9 cellular contexts compared by ENCODE assay signal in genomic region chr4:10063544-10064300, GRCh38. TPM values are rescaled to one million over a fixed set of nuclear protein-coding genes. Genes with fewer than 3 reads are reported as not detected.
DNase-seq lines count a peak whose midpoint lies in the region; ATAC-seq, FAIRE-seq and TF ChIP-seq lines count a peak whose summit lies in the region.
"Had no signal": no experiment of that assay in that cellular context is flagged by ENCODE, and none has a peak within 500 bp of the region (broad histone marks: within the 10 kb centered on the region; RNA-seq: fewer than 3 reads in every experiment).

No MANE protein-coding gene starts in this region.

- CTCF ChIA-PET in A549 (lab: Yijun Ruan, JAX): interaction anchor here (1.0 to 2.0 kb wide), 5 partner anchors 32 to 49 kb away, joined by 3 to 6 read pairs (median 3); no protein-coding TSS in a partner anchor

- no peak overlapping the region for H3K4me3 ChIP-seq in A549
- no peak overlapping the region for H3K4me3 ChIP-seq in cardiac muscle cell

- peak; percentile 64 to 66 for TF ChIP-seq RAD21 in A549 (conservative IDR thresholded peaks at IDR 0.05 in 1 of 2, IDR thresholded peaks at IDR 0.05 in 1 of 2)

- H3K4me1 ChIP-seq in A549: no peaks in the 10 kb centered on the region
- no peaks in the 10 kb centered on the region for H3K4me1 ChIP-seq in cardiac muscle cell (ENCODE audit: low read depth)

- TF ChIP-seq CTCF in A549 (IDR thresholded peaks at IDR 0.05): peak; percentile 41; the same call in 2 of the 3 replicates
- peak; percentile 91 for TF ChIP-seq CTCF in cardiac muscle cell (IDR thresholded peaks at IDR 0.05; ENCODE audit: low read depth, low read length)
- TF ChIP-seq CTCF in progenitor cell of endocrine pancreas (IDR thresholded peaks at IDR 0.05; ENCODE audit: unreplicated experiment): peak; percentile 47

- no peaks in the 10 kb centered on the region for H3K9me3 ChIP-seq in A549
- no peaks in the 10 kb centered on the region for H3K9me3 ChIP-seq in cardiac muscle cell (ENCODE audit: low read depth)

- no peak overlapping the region for H3K4me2 ChIP-seq in A549

- no peak overlapping the region for H3K4me3 Mint-ChIP-seq in progenitor cell of endocrine pancreas (ENCODE audit: low read depth)
- H3K4me3 Mint-ChIP-seq: activated naive CD8-positive, alpha-beta T cell had no signal

- TF ChIP-seq POLR2A in A549 (IDR thresholded peaks at IDR 0.05; ENCODE audit: low read length): no peak

- no peaks in the 10 kb centered on the region for H3K9me3 Mint-ChIP-seq in progenitor cell of endocrine pancreas (ENCODE audit: low read depth)

- H3K27ac ChIP-seq in A549 (no peak overlapping the region), cardiac muscle cell (no peak overlapping the region)

- POLR2A ChIA-PET in A549 (lab: Yijun Ruan, JAX): no interaction called here

- no peak for TF ChIP-seq EP300 in A549 (IDR thresholded peaks at IDR 0.05)

- H3K36me3 Mint-ChIP-seq in progenitor cell of endocrine pancreas (ENCODE audit: insufficient read depth): no peaks in the 10 kb centered on the region

- FAIRE-seq in A549 (lab: Jason Lieb, UNC): no peak

- WGBS in A549 (ENCODE audit: missing lambda C conversion rate): 56% methylated on average over 8 of the region's 9 CpGs

- no peaks in the 10 kb centered on the region for H3K27me3 Mint-ChIP-seq in progenitor cell of endocrine pancreas
- H3K27me3 Mint-ChIP-seq: activated naive CD8-positive, alpha-beta T cell had no signal

- H3K36me3 ChIP-seq in cardiac muscle cell: peaks cover 13% of the 10 kb centered on the region

- H3K4me1 Mint-ChIP-seq in progenitor cell of endocrine pancreas (ENCODE audit: low read depth): peaks cover 2% of the 10 kb centered on the region

- DNase-seq in A549 (ENCODE audit: low read depth in 1 of 2, low spot score in 1 of 2) (peak in 1 of 2 experiments; percentile 49), HK-2 (ENCODE audit: unreplicated experiment) (peak; percentile 80), SW480 (ENCODE audit: low spot score) (peak; percentile 8), cardiac muscle cell (ENCODE audit: low read depth in 1 of 2, low spot score in 1 of 2) (peak; percentile 63 to 94), progenitor cell of endocrine pancreas (ENCODE audit: low spot score, unreplicated experiment) (no peak), 8988T (no peak)
- no peak for DNase-seq in activated CD8-positive, alpha-beta memory T cell treated with anti-CD3 and anti-CD28 coated beads for 24 hours

- H3K27ac Mint-ChIP-seq in progenitor cell of endocrine pancreas: no peak overlapping the region

- H3K27me3 ChIP-seq in cardiac muscle cell: no peaks in the 10 kb centered on the region

- peak; percentile 88 to 90 for ATAC-seq in A549
- no peak for ATAC-seq in HG02763 (IDR thresholded peaks at IDR 0.05; ENCODE audit: unreplicated experiment)

TF ChIP-seq in A549, 52 proteins besides CTCF, POLR2A, EP300 and RAD21:
- TF ChIP-seq FOSL2 (IDR thresholded peaks at IDR 0.05) (no peak), FOSL2 (CRISPR knock-in tag; IDR thresholded peaks at IDR 0.05) (peak; percentile 30; the same call in 1 of the 2 replicates), NFE2L2 (conservative IDR thresholded peaks at IDR 0.05; ENCODE audit: low read length) (no peak), SMC3 (IDR thresholded peaks at IDR 0.05) (peak; percentile 53; the same call in 2 of the 3 replicates)

RNA-seq across cellular contexts. Expression of gene SLC2A9, which starts 42.4 kb away (rescaled TPM):
- polyA plus RNA-seq in A549 (2011; rRNA removed) (0.61 and 0.70 TPM in 2 replicates), A549 (2017; fragmentation: RNase III; extraction: RNeasy Plus Mini Kit Qiagen cat#74134 plus additional on column Dnase treatment) (0.62 to 1.0 TPM (median 0.76 TPM) in 3 replicates), cardiac muscle cell (1.1 and 1.3 TPM in 2 replicates)
- 0.20 and 0.29 TPM in 2 replicates for polyA plus RNA-seq in A549 (2012; cell fraction: cytosol; rRNA removed)
- 0.46 and 0.64 TPM in 2 replicates for polyA plus RNA-seq in A549 (2012; cell fraction: nucleus; rRNA removed)
- polyA minus RNA-seq in A549 (2011; rRNA and poly(A)+ RNA removed): 0.54 and 1.7 TPM in 2 replicates
- total RNA-seq in cardiac muscle cell (0.42 and 0.95 TPM in 2 replicates), progenitor cell of endocrine pancreas (3.1 and 3.2 TPM in 2 replicates)

RNA-seq across cellular contexts. Expression of gene WDR1, which starts 52.9 kb away (rescaled TPM):
- 207 and 326 TPM in 2 replicates for polyA plus RNA-seq in A549 (2011; rRNA removed)
- 347 and 391 TPM in 2 replicates for polyA plus RNA-seq in A549 (2012; cell fraction: cytosol; rRNA removed)
- polyA plus RNA-seq in A549 (2012; cell fraction: nucleus; rRNA removed): 453 and 488 TPM in 2 replicates
- polyA plus RNA-seq in A549 (2017; fragmentation: RNase III; extraction: RNeasy Plus Mini Kit Qiagen cat#74134 plus additional on column Dnase treatment): 251 to 278 TPM (median 266 TPM) in 3 replicates
- polyA minus RNA-seq in A549 (2011; rRNA and poly(A)+ RNA removed): 249 and 252 TPM in 2 replicates
- total RNA-seq in cardiac muscle cell: 198 and 258 TPM in 2 replicates
- polyA plus RNA-seq in cardiac muscle cell: 276 and 347 TPM in 2 replicates
- total RNA-seq in progenitor cell of endocrine pancreas: 191 and 200 TPM in 2 replicates

Comparison
In these comparisons a context has a peak if more than half of its experiments do, and no peak if none do; other contexts are left out.
1. DNase-seq: peak in HK-2 (single experiment), SW480 (single experiment) and cardiac muscle cell (2 of 2); none in progenitor cell of endocrine pancreas (single experiment), 8988T (single experiment) and activated CD8-positive, alpha-beta memory T cell treated with anti-CD3 and anti-CD28 coated beads for 24 hours (single experiment).
2. CTCF ChIP-seq: peak in every context shown above with its lines; median percentile 91 in cardiac muscle cell; 47 in progenitor cell of endocrine pancreas; 41 in A549.